ENCODE assay signal across 30 cellular contexts in the genomic region with DNA sequence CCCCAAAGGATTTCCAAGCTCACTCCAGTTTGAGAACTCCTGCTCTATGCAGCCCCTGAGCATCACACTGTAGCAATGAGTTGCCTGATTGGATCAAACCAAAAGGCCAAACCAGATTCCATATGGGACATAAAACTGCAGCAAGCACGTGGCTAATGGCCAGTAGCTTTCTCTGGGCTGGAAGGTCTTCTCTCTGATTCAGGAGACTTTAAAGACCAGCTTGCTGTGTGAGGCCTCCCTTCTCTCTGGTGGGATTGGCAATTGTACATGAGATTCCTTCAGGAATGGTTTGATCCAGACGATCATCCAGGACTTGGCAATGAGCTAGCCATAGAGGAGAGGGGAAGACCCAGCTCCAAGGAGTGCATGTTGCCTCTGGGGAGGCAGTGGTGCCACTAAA. TPM values are rescaled to one million over a fixed set of nuclear protein-coding genes. Genes with fewer than 3 reads are reported as not detected.
"Had no signal": no experiment of that assay in that cellular context is flagged by ENCODE, and none has a peak within 500 bp of the region (broad histone marks: within the 10 kb centered on the region; RNA-seq: fewer than 3 reads in every experiment).

No MANE protein-coding gene starts in this region.

- ATAC-seq: activated CD4-positive, alpha-beta T cell treated with anti-CD3 and anti-CD28 coated beads for 36 hours; activated CD4-positive, CD25-positive, alpha-beta regulatory T cell treated with anti-CD3 and anti-CD28 coated beads, Interleukin-2, amount 50 U/mL, for 24 hours; activated CD8-positive, alpha-beta memory T cell treated with anti-CD3 and anti-CD28 coated beads, Interleukin-2, amount 10 ng/mL, durations not matched to agents 7 days and 5 days; activated CD8-positive, alpha-beta T cell treated with anti-CD3 and anti-CD28 coated beads, Interleukin-2, amount 10 ng/mL, durations not matched to agents 7 days and 5 days; activated naive CD8-positive, alpha-beta T cell treated with anti-CD3 and anti-CD28 coated beads, Interleukin-2, amount 50 U/mL, for 24 hours; WTC11 had no signal

- H3K36me3 ChIP-seq: ascending aorta, WERI-Rb-1 had no signal

- H3K4me3 ChIP-seq: ascending aorta had no signal

- H3K9me3 ChIP-seq: ascending aorta had no signal

- DNase-seq: activated CD4-positive, alpha-beta memory T cell treated with anti-CD3 and anti-CD28 coated beads, Interleukin-2, amount 10 ng/mL, durations not matched to agents 7 days and 5 days; activated CD4-positive, alpha-beta T cell treated with anti-CD3 and anti-CD28 coated beads for 1 hour; activated CD4-positive, alpha-beta T cell treated with anti-CD3 and anti-CD28 coated beads for 36 hours; activated CD4-positive, alpha-beta T cell treated with anti-CD3 and anti-CD28 coated beads for 48 hours; activated CD4-positive, alpha-beta T cell treated with anti-CD3 and anti-CD28 coated beads, Interleukin-2, amount 10 ng/mL, durations not matched to agents 7 days and 5 days; activated CD4-positive, alpha-beta T cell treated with anti-CD3 and anti-CD28 coated beads, Interleukin-2, amount 50 U/mL, for 48 hours; activated CD4-positive, CD25-positive, alpha-beta regulatory T cell; activated CD8-positive, alpha-beta memory T cell treated with anti-CD3 and anti-CD28 coated beads for 24 hours; activated CD8-positive, alpha-beta memory T cell treated with anti-CD3 and anti-CD28 coated beads, Interleukin-2, amount 10 ng/mL, durations not matched to agents 7 days and 5 days; activated CD8-positive, alpha-beta memory T cell treated with anti-CD3 and anti-CD28 coated beads, Interleukin-2, amount 50 U/mL, for 48 hours; activated CD8-positive, alpha-beta T cell treated with anti-CD3 and anti-CD28 coated beads, Interleukin-2, amount 10 ng/mL, durations not matched to agents 7 days and 5 days; activated effector memory CD4-positive, alpha-beta T cell treated with Interleukin-2 at 50 U/mL for 16 hours; activated gamma-delta T cell; activated naive CD4-positive, alpha-beta T cell treated with anti-CD3 and anti-CD28 coated beads, Interleukin-2, amount 10 ng/mL, durations not matched to agents 7 days and 5 days; activated naive CD4-positive, alpha-beta T cell treated with Interleukin-2 at 50 U/mL for 16 hours; activated naive CD8-positive, alpha-beta T cell treated with anti-CD3 and anti-CD28 coated beads, Interleukin-2, amount 10 ng/mL, durations not matched to agents 7 days and 5 days; activated naive CD8-positive, alpha-beta T cell treated with anti-CD3 and anti-CD28 coated beads, Interleukin-2, amount 50 U/mL, for 24 hours; activated T-cell treated with anti-CD3 and anti-CD28 coated beads, Interleukin-2, amount 50 U/mL, for 24 hours; activated T-cell treated with anti-CD3 and anti-CD28 coated beads, Interleukin-2, amount 50 U/mL, for 48 hours; amygdala; anterior cingulate cortex; central memory CD4-positive, alpha-beta T cell; T-helper 1 cell; T-helper 2 cell; T-helper 9 cell; WERI-Rb-1 had no signal

- H3K27me3 ChIP-seq: ascending aorta had no signal

- H3K27ac ChIP-seq: ascending aorta, WERI-Rb-1 had no signal

- H3K4me1 ChIP-seq: ascending aorta had no signal

RNA-seq across cellular contexts. Expression of gene WSCD2, which starts 50.2 kb away (rescaled TPM):
- total RNA-seq: activated CD4-positive, alpha-beta memory T cell treated with anti-CD3 and anti-CD28 coated beads, Interleukin-2, amount 10 ng/mL, durations not matched to agents 7 days and 5 days; activated CD4-positive, alpha-beta T cell treated with anti-CD3 and anti-CD28 coated beads for 36 hours; activated CD4-positive, alpha-beta T cell treated with anti-CD3 and anti-CD28 coated beads, Interleukin-2, amount 10 ng/mL, durations not matched to agents 7 days and 5 days; activated CD8-positive, alpha-beta memory T cell treated with anti-CD3 and anti-CD28 coated beads, Interleukin-2, amount 10 ng/mL, durations not matched to agents 7 days and 5 days; activated CD8-positive, alpha-beta T cell treated with anti-CD3 and anti-CD28 coated beads, Interleukin-2, amount 10 ng/mL, durations not matched to agents 7 days and 5 days; activated naive CD8-positive, alpha-beta T cell treated with anti-CD3 and anti-CD28 coated beads, Interleukin-2, amount 10 ng/mL, durations not matched to agents 7 days and 5 days; activated T-helper 2 cell treated with anti-CD3 and anti-CD28 coated beads, Interferon-gamma antibody, Interleukin-2, Interleukin-4, amounts not matched to agents 10 μg/mL and 5 μg/mL and 100 μg/mL, durations not matched to agents 14 hours and 24 hours and 36 hours had no signal
